14 cellular contexts compared by ENCODE assay signal in genomic region chr1:227541129-227541528, GRCh38. TPM values are rescaled to one million over a fixed set of nuclear protein-coding genes. Genes with fewer than 3 reads are reported as not detected.
DNase-seq lines count a peak whose midpoint lies in the region; ATAC-seq, FAIRE-seq and TF ChIP-seq lines count a peak whose summit lies in the region.
"Had no signal": no experiment of that assay in that cellular context is flagged by ENCODE, and none has a peak within 500 bp of the region (broad histone marks: within the 10 kb centered on the region; RNA-seq: fewer than 3 reads in every experiment).

No MANE protein-coding gene starts in this region.

- TF ChIP-seq CTCF in activated CD8-positive, alpha-beta T cell treated with anti-CD3 and anti-CD28 coated beads for 36 hours (IDR thresholded peaks at IDR 0.05): no peak
- TF ChIP-seq CTCF in mucosa of descending colon (IDR thresholded peaks at IDR 0.05) (no peak), type B pancreatic cell (conservative IDR thresholded peaks at IDR 0.05) (no peak)

- no peak overlapping the region for H3K27ac Mint-ChIP-seq in activated naive CD4-positive, alpha-beta T cell treated with anti-CD3 and anti-CD28 coated beads, Interleukin-2, amount 10 ng/mL, durations not matched to agents 7 days and 5 days
- H3K27ac Mint-ChIP-seq in activated CD8-positive, alpha-beta T cell treated with anti-CD3 and anti-CD28 coated beads for 36 hours: no peak overlapping the region
- H3K27ac Mint-ChIP-seq in type B pancreatic cell: no peak overlapping the region

- CTCF ChIA-PET in activated naive CD4-positive, alpha-beta T cell treated with anti-CD3 and anti-CD28 coated beads, Interleukin-2, amount 10 ng/mL, durations not matched to agents 7 days and 5 days (lab: Charles Lee): interaction anchor here (0.7 to 1.0 kb wide), 2 partner anchors 23 to 59 kb away, joined by 3 to 4 read pairs; no protein-coding TSS in a partner anchor
- CTCF ChIA-PET in activated CD8-positive, alpha-beta T cell treated with anti-CD3 and anti-CD28 coated beads for 36 hours (lab: Charles Lee): interaction anchor here (1.0 kb wide), 1 partner anchor 59 kb away, joined by 3 read pairs; no protein-coding TSS in a partner anchor

- no peak for FAIRE-seq in HTR-8/SVneo (lab: Jason Lieb, UNC)

- no peaks in the 10 kb centered on the region for H3K9me3 Mint-ChIP-seq in activated naive CD4-positive, alpha-beta T cell treated with anti-CD3 and anti-CD28 coated beads, Interleukin-2, amount 10 ng/mL, durations not matched to agents 7 days and 5 days
- no peaks in the 10 kb centered on the region for H3K9me3 Mint-ChIP-seq in activated CD8-positive, alpha-beta T cell treated with anti-CD3 and anti-CD28 coated beads for 36 hours
- no peaks in the 10 kb centered on the region for H3K9me3 Mint-ChIP-seq in type B pancreatic cell

- ATAC-seq in activated CD8-positive, alpha-beta T cell treated with anti-CD3 and anti-CD28 coated beads for 36 hours: no peak
- no peak for ATAC-seq in mucosa of descending colon

- H3K36me3 ChIP-seq in mucosa of descending colon (ENCODE audit: low read depth): no peaks in the 10 kb centered on the region
- H3K36me3 ChIP-seq: esophagus muscularis mucosa had no signal

- POLR2A ChIA-PET in activated CD8-positive, alpha-beta T cell treated with anti-CD3 and anti-CD28 coated beads for 36 hours (lab: Charles Lee): interaction anchor here (1.6 to 1.9 kb wide), 2 partner anchors 23 to 27 kb away, joined by 4 to 7 read pairs; no protein-coding TSS in a partner anchor

- no peaks in the 10 kb centered on the region for H3K36me3 Mint-ChIP-seq in activated naive CD4-positive, alpha-beta T cell treated with anti-CD3 and anti-CD28 coated beads, Interleukin-2, amount 10 ng/mL, durations not matched to agents 7 days and 5 days
- H3K36me3 Mint-ChIP-seq in activated CD8-positive, alpha-beta T cell treated with anti-CD3 and anti-CD28 coated beads for 36 hours (ENCODE audit: low read depth): no peaks in the 10 kb centered on the region
- no peaks in the 10 kb centered on the region for H3K36me3 Mint-ChIP-seq in type B pancreatic cell

- no peaks in the 10 kb centered on the region for H3K9me3 ChIP-seq in mucosa of descending colon

- peaks cover 10% of the 10 kb centered on the region for H3K4me1 Mint-ChIP-seq in activated naive CD4-positive, alpha-beta T cell treated with anti-CD3 and anti-CD28 coated beads, Interleukin-2, amount 10 ng/mL, durations not matched to agents 7 days and 5 days
- H3K4me1 Mint-ChIP-seq in activated CD8-positive, alpha-beta T cell treated with anti-CD3 and anti-CD28 coated beads for 36 hours (ENCODE audit: low read depth): peaks cover 7% of the 10 kb centered on the region
- peaks cover 4% of the 10 kb centered on the region for H3K4me1 Mint-ChIP-seq in type B pancreatic cell (ENCODE audit: unreplicated experiment)

- DNase-seq in activated naive CD4-positive, alpha-beta T cell treated with anti-CD3 and anti-CD28 coated beads, Interleukin-2, amount 10 ng/mL, durations not matched to agents 7 days and 5 days: no peak
- DNase-seq in activated naive CD4-positive, alpha-beta T cell (lab: John Stamatoyannopoulos, UW): no peak
- DNase-seq in activated CD8-positive, alpha-beta T cell treated with anti-CD3 and anti-CD28 coated beads for 36 hours: no peak
- DNase-seq in mucosa of descending colon (peak in 2 of 3 donors; percentile 19 to 33), type B pancreatic cell (ENCODE audit: extremely low spot score, unreplicated experiment) (no peak), NCI-H69 (lab: John Stamatoyannopoulos, UW) (no peak), HTR-8/SVneo (ENCODE audit: insufficient read length, low spot score) (no peak), NCI-H345 treated with DMSO at 0.1 percent for 48 hours (lab: John Stamatoyannopoulos, UW; ENCODE audit: unreplicated experiment) (no peak)
- DNase-seq: DND-41, hippocampal formation, MV-4-11, NCI-H345, T-helper 1 cell had no signal

- peaks cover 19% of the 10 kb centered on the region for H3K27me3 Mint-ChIP-seq in activated naive CD4-positive, alpha-beta T cell treated with anti-CD3 and anti-CD28 coated beads, Interleukin-2, amount 10 ng/mL, durations not matched to agents 7 days and 5 days
- H3K27me3 Mint-ChIP-seq in activated CD8-positive, alpha-beta T cell treated with anti-CD3 and anti-CD28 coated beads for 36 hours: no peaks in the 10 kb centered on the region
- no peaks in the 10 kb centered on the region for H3K27me3 Mint-ChIP-seq in type B pancreatic cell

- no peak overlapping the region for H3K4me3 ChIP-seq in mucosa of descending colon

- peak overlapping the region; percentile 45 for H3K4me3 Mint-ChIP-seq in activated naive CD4-positive, alpha-beta T cell treated with anti-CD3 and anti-CD28 coated beads, Interleukin-2, amount 10 ng/mL, durations not matched to agents 7 days and 5 days
- peak overlapping the region; percentile 52 for H3K4me3 Mint-ChIP-seq in activated CD8-positive, alpha-beta T cell treated with anti-CD3 and anti-CD28 coated beads for 36 hours
- H3K4me3 Mint-ChIP-seq in type B pancreatic cell: peak overlapping the region; percentile 71

- intact Hi-C loops in activated CD8-positive, alpha-beta T cell treated with anti-CD3 and anti-CD28 coated beads for 36 hours (cut with micrococcal nuclease): no loop called here
- intact Hi-C loops in mucosa of descending colon (cut with DNase I, micrococcal nuclease): no loop called here

- peaks cover 8% of the 10 kb centered on the region for H3K4me1 ChIP-seq in mucosa of descending colon (ENCODE audit: low read depth)

RNA-seq across cellular contexts. Expression of gene ZNF678, which starts 22.2 kb away (rescaled TPM):
- total RNA-seq in activated CD8-positive, alpha-beta T cell treated with anti-CD3 and anti-CD28 coated beads for 36 hours: 1 to 10 TPM; 6.7 to 7.4 TPM
- 10 to 100 TPM in 1 of 3 donors, 1 to 10 TPM in 2; 6.8 to 10.4 (median 8.9) TPM for total RNA-seq in mucosa of descending colon
- 10.7 and 21.7 TPM in 2 replicates for total RNA-seq in type B pancreatic cell (ENCODE audit: low replicate concordance)

Comparison
In these comparisons a context has a peak if more than half of its experiments do, and no peak if none do; other contexts are left out.
1. DNase-seq: peak in mucosa of descending colon (2 of 3); none in activated naive CD4-positive, alpha-beta T cell treated with anti-CD3 and anti-CD28 coated beads, Interleukin-2, amount 10 ng/mL, durations not matched to agents 7 days and 5 days (single experiment), activated naive CD4-positive, alpha-beta T cell (0 of 4), activated CD8-positive, alpha-beta T cell treated with anti-CD3 and anti-CD28 coated beads for 36 hours (single experiment), type B pancreatic cell (single experiment), NCI-H69 (single experiment), HTR-8/SVneo (single experiment) and NCI-H345 treated with DMSO at 0.1 percent for 48 hours (single experiment).
2. Peak in every context shown above with its lines, with median percentiles within 50 percentile points of each other: H3K4me3 Mint-ChIP-seq.